In the genomic region with DNA sequence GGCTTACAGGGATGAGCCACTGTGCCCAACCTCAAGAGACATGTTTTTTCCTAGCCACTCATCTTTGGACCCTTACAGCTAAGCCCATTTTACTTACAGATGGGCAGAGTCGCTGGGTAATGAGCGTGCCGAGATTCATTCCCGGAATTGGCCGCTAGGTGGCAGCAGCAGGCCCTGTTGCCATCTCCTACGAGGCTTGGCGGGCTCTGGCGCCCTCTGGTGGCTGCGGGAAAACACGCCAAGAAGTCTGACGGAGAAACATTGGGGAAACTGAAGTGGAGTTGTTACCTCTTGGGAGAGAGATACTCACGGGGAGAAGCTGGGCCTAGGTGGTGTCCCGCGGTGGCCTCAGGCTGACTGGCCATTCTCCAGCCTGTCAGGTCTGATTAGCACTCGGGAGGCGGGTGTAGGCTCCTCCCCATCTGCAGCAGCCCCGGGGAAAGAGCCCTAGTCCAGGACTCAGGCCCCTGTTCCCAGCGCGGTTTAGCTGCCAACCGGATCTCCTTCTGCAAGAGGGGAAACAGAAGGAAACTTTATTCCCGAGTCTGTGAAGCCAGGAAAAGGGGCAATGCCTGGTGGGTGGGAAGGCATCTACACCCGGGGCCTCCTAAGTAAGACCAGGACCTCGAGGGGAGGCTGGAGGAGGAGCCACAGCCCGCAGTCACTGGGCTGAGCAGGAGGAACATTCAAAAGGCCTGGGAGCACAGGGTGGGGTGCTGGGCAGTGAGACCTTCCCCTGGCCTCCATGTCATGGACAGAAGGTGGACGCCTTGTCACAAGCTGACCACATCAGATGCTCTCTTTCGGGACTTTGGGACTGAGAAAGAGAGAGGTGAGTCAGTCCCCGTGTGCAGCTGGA, we compare ENCODE assay signal across 8 cellular contexts. TPM values are rescaled to one million over a fixed set of nuclear protein-coding genes. Genes with fewer than 3 reads are reported as not detected.
DNase-seq lines count a peak whose midpoint lies in the region; ATAC-seq and TF ChIP-seq lines count a peak whose summit lies in the region.

No MANE protein-coding gene starts in this region.

- no peak overlapping the region for H3K4me3 ChIP-seq in right atrium auricular region

- H3K9me3 ChIP-seq in right atrium auricular region = no peaks in the 10 kb centered on the region

- ATAC-seq in GM21360 (IDR thresholded peaks at IDR 0.05; ENCODE audit: unreplicated experiment) = no peak

- peak; percentile 100 for TF ChIP-seq CTCF in right atrium auricular region (IDR thresholded peaks at IDR 0.05)

- H3K36me3 ChIP-seq in right atrium auricular region = peaks cover 38% of the 10 kb centered on the region

- no peaks in the 10 kb centered on the region for H3K27me3 ChIP-seq in right atrium auricular region

- H3K4me1 ChIP-seq in right atrium auricular region = peaks cover 0 to 5% of the 10 kb centered on the region in 2 donors

- no peak overlapping the region for H3K27ac ChIP-seq in right atrium auricular region

- peak; percentile 79 for DNase-seq in COR-L47 (lab: John Stamatoyannopoulos, UW)
- DNase-seq in HCEC 1CT = peak; percentile 64
- peak; percentile 79 for DNase-seq in NCI-H2081 (lab: John Stamatoyannopoulos, UW)
- peak; percentile 100 for DNase-seq in T-helper 9 cell
- DNase-seq in anterior cingulate cortex (lab: John Stamatoyannopoulos, UW) = peak in 57 of 58 donors; percentile 22 to 99 (median 83)
- DNase-seq in right atrium auricular region (ENCODE audit: low spot score) = peak; percentile 91
- peak; percentile 78 for DNase-seq in renal cortical epithelial cell (ENCODE audit: low read depth)

RNA-seq across cellular contexts. Expression of a gene that starts 9.7 kb away (rescaled TPM):
- total RNA-seq in right atrium auricular region = 100 to 1,000 TPM; 114 to 118 TPM
- total RNA-seq in renal cortical epithelial cell = 80.0 and 96.9 TPM in 2 replicates

RNA-seq across cellular contexts. Expression of a gene that starts 31.4 kb away (rescaled TPM):
- total RNA-seq in right atrium auricular region (not detected), renal cortical epithelial cell (23.6 and 38.2 TPM in 2 replicates)

RNA-seq across cellular contexts. Expression of a gene that starts 42.2 kb away (rescaled TPM):
- total RNA-seq in right atrium auricular region (100 to 1,000 TPM; 219 to 362 TPM), renal cortical epithelial cell (60.3 and 79.9 TPM in 2 replicates)

RNA-seq across cellular contexts. Expression of a gene that starts 49.8 kb away (rescaled TPM):
- 10 to 100 TPM in 1 of 2 donors, 1 to 10 TPM in 1; 8.2 to 11.8 TPM for total RNA-seq in right atrium auricular region
- 9.8 and 12.3 TPM in 2 replicates for total RNA-seq in renal cortical epithelial cell

RNA-seq across cellular contexts. Expression of a gene that starts 50.7 kb away (rescaled TPM):
- total RNA-seq in right atrium auricular region (1 to 10 TPM; 5.8 to 8.2 TPM), renal cortical epithelial cell (7.6 and 13.5 TPM in 2 replicates)

Comparison
In these comparisons a context has a peak if more than half of its experiments do, and no peak if none do; other contexts are left out.
1. RNA of a gene that starts 31.4 kb away (total RNA-seq): 23.6 to 38.2 TPM in renal cortical epithelial cell; not detected in right atrium auricular region; every median in the first group is over 10 times any median in the second.
2. Peak in every context shown above with its lines, with median percentiles within 50 percentile points of each other: DNase-seq.